Comparison of ENCODE assay signal across 11 cellular contexts in the genomic region with DNA sequence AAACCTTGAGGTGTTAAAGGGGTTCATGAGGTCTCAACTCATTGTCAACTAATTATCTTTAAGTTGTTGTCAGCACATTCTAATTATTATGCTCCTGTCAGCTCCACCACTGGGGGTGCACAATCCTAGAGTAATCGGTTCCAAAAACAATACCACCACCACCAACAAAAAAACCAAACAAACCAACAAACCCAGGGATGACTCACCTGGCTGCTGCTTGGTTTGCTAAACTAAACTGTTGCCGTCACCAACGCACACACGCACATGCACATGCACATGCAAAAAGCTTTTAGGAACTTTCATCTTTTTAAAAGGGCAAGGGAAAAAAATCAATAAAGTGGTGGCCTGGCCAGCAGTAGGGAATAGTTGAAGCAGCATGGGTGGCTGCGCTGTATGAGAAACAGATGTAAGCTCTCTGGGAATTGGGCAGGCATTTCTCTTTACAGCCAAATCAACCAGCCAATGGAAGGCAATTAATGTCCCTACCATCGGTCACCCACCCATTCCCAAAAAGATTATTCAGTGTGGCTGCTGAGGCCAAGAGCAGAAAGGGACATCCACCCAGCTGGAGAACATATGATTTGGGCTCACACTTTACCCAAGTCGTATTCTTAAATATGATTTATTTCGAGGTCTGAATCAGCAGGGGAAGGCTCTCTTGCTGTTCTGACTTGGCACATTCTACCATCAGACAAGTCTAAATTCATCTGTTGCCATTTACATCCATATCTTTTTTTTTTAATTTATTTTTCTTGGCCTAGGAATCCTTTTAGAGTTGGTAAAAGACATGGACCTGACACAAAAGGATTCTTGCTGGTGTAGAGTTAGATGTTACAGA. TPM values are rescaled to one million over a fixed set of nuclear protein-coding genes. Genes with fewer than 3 reads are reported as not detected.
A peak's percentile ranks its signal among the peaks of the same experiment; 100 is the strongest.
DNase-seq lines count a peak whose midpoint lies in the region; ATAC-seq and TF ChIP-seq lines count a peak whose summit lies in the region.
"Had no signal": no experiment of that assay in that cellular context is flagged by ENCODE, and none has a peak within 500 bp of the region (broad histone marks: within the 10 kb centered on the region; RNA-seq: fewer than 3 reads in every experiment).

No MANE protein-coding gene starts in this region.

- no peaks in the 10 kb centered on the region for H3K36me3 ChIP-seq in right lobe of liver

- no peak overlapping the region for H3K4me3 ChIP-seq in right lobe of liver

- H3K9me3 ChIP-seq in right lobe of liver, result no peaks in the 10 kb centered on the region

- H3K27ac Mint-ChIP-seq in HFFc6, result peak overlapping the region; percentile 87

- intact Hi-C loops in right lobe of liver (cut with DNase I), result no loop called here

- H3K4me1 ChIP-seq in right lobe of liver, result peaks cover 0 to 10% (median 5%) of the 10 kb centered on the region in 4 donors

- TF ChIP-seq CTCF in AG09319 (IDR thresholded peaks at IDR 0.05; ENCODE audit: low read depth, low read length), result peak; percentile 12
- TF ChIP-seq CTCF in HFFc6 (IDR thresholded peaks at IDR 0.05), result peak; percentile 62
- no peak for TF ChIP-seq CTCF in right lobe of liver (IDR thresholded peaks at IDR 0.05)

- no peaks in the 10 kb centered on the region for H3K36me3 Mint-ChIP-seq in HFFc6 (ENCODE audit: low read depth)

- peak overlapping the region; percentile 49 for H3K4me3 Mint-ChIP-seq in HFFc6

- peaks cover 3% of the 10 kb centered on the region for H3K27me3 Mint-ChIP-seq in HFFc6 (ENCODE audit: insufficient read depth)

- no peaks in the 10 kb centered on the region for H3K9me3 Mint-ChIP-seq in HFFc6

- H3K4me1 Mint-ChIP-seq in HFFc6 (ENCODE audit: low read depth), result peaks cover 65% of the 10 kb centered on the region

- H3K27me3 ChIP-seq in right lobe of liver, result no peaks in the 10 kb centered on the region

- no peak overlapping the region for H3K27ac ChIP-seq in right lobe of liver

- WGBS in right lobe of liver (ENCODE audit: insufficient coverage, low coverage, low lambda C conversion rate, missing lambda C conversion rate), result 52% methylated on average over 8 of the region's 8 CpGs

- peak; percentile 67 for DNase-seq in AG09319 (ENCODE audit: extremely low read depth, low read depth)
- DNase-seq in HFFc6, result peak; percentile 84
- DNase-seq in astrocyte of the hippocampus (ENCODE audit: low read depth, low spot score), result peak; percentile 86
- DNase-seq in right lobe of liver, result peak in 2 of 3 donors; percentile 40 to 54
- DNase-seq in NCI-H526 (lab: John Stamatoyannopoulos, UW), result no peak
- DNase-seq in NAMALWA (ENCODE audit: low spot score), result no peak
- DNase-seq in cerebellar cortex (ENCODE audit: low spot score), result no peak
- DNase-seq: activated T-cell treated with anti-CD3 and anti-CD28 coated beads for 4 hours; cerebellar nuclear complex; stimulated activated naive CD8-positive, alpha-beta T cell treated with anti-CD3 and anti-CD28 coated beads, Interleukin-15, Interleukin-2, amounts not matched to agents 100 U/mL and 50 U/mL, for 24 hours had no signal

- no peak for TF ChIP-seq POLR2A in right lobe of liver (IDR thresholded peaks at IDR 0.05)

- ATAC-seq in right lobe of liver, result peak; percentile 41 to 88 (median 68)
- no peak for ATAC-seq in HG03196 (IDR thresholded peaks at IDR 0.05; ENCODE audit: unreplicated experiment)
- ATAC-seq: stimulated activated naive CD8-positive, alpha-beta T cell treated with anti-CD3 and anti-CD28 coated beads, Interleukin-15, Interleukin-2, amounts not matched to agents 100 U/mL and 50 U/mL, for 24 hours had no signal

RNA-seq across cellular contexts. Expression of a gene that starts 20.0 kb away (rescaled TPM):
- not detected for total RNA-seq in HFFc6 (2021; fragmentation: NEBNext Ultra II Directional; extraction: Animal tissue kit (Norgen Biotek cat#: 25700))
- total RNA-seq in right lobe of liver, result 1 to 10 TPM; 4.5 to 10.0 (median 6.7) TPM

Comparison
In these comparisons a context has a peak if more than half of its experiments do, and no peak if none do; other contexts are left out.
1. DNase-seq: peak in AG09319 (single experiment), HFFc6 (single experiment), astrocyte of the hippocampus (single experiment) and right lobe of liver (2 of 3); none in NCI-H526 (0 of 2), NAMALWA (single experiment) and cerebellar cortex (single experiment).
2. CTCF ChIP-seq: peak in AG09319 (single experiment) and HFFc6 (single experiment); none in right lobe of liver (0 of 4).
3. RNA of a gene that starts 20.0 kb away (total RNA-seq): 4.5 to 10.0 TPM in right lobe of liver; not detected in HFFc6; every median in the first group is over 4 times any median in the second.